39 cellular contexts compared by ENCODE assay signal in the genomic region with DNA sequence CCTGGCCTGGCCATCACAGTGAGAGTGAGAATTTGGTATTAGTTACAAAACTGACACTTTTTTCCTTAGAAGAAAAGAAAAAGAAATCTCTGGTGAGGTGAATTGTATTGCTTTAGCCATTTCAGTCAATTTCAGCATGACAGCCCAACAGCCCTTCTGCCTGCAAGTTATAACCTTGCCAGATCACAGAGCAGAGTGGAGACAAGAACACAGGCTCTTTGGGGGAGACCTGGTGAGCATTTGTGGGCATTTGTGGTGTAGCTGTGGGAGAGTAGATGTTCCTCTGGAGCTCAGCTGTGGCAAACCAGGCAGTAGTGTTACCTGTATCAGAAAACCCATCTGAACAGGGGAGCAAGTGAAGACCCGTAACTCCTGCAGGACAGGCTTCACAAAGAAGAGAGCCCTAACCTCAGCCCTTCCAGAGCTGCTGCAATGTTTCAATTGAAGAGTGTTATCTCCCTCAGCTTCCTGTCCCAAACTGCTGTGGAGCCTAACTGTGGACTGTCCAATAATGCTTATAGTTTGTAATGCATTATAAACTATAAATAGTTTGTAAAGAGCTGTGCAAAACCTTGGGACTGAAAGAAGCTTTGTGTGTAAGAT. TPM values are rescaled to one million over a fixed set of nuclear protein-coding genes. Genes with fewer than 3 reads are reported as not detected.
"Had no signal": no experiment of that assay in that cellular context is flagged by ENCODE, and none has a peak within 500 bp of the region (broad histone marks: within the 10 kb centered on the region; RNA-seq: fewer than 3 reads in every experiment).

No MANE protein-coding gene starts in this region.

- DNase-seq: activated CD4-positive, alpha-beta T cell treated with anti-CD3 and anti-CD28 coated beads for 1 hour; activated CD4-positive, alpha-beta T cell treated with anti-CD3 and anti-CD28 coated beads for 48 hours; activated CD4-positive, CD25-positive, alpha-beta regulatory T cell; activated CD8-positive, alpha-beta T cell treated with anti-CD3 and anti-CD28 coated beads for 36 hours; activated effector memory CD4-positive, alpha-beta T cell treated with anti-CD3 and anti-CD28 coated beads, Interleukin-2, amount 50 U/mL, for 16 hours; activated naive CD4-positive, alpha-beta T cell; activated naive CD4-positive, alpha-beta T cell treated with anti-CD3 and anti-CD28 coated beads, Interleukin-2, amount 50 U/mL, for 16 hours; activated naive CD8-positive, alpha-beta T cell treated with anti-CD3 and anti-CD28 coated beads for 36 hours; activated T-cell treated with anti-CD3 and anti-CD28 coated beads, Interleukin-2, amount 50 U/mL, for 1 hour; activated T-cell treated with anti-CD3 and anti-CD28 coated beads, Interleukin-2, amount 50 U/mL, for 72 hours; amniotic stem cell; aorta; brain microvascular endothelial cell; central memory CD4-positive, alpha-beta T cell; KG1; NCI-H1092 treated with DMSO at 0.1 percent for 48 hours; NCI-H1417; NCI-H146; NCI-H187; NCI-H2029 treated with DMSO at 0.1 percent for 48 hours; NCI-H2107; NCI-H2171; NCI-H446; NCI-H510A treated with DMSO at 0.1 percent for 48 hours; NCI-H526 treated with DMSO at 0.1 percent for 48 hours; NCI-H82; PC-3; Peyer's patch; RPMI8226; SHP77 treated with DMSO at 0.1 percent for 48 hours; SW 1271; T-helper 1 cell; T-helper 2 cell; T-helper 9 cell; WERI-Rb-1 had no signal

- ATAC-seq: activated CD8-positive, alpha-beta T cell treated with anti-CD3 and anti-CD28 coated beads for 36 hours; activated T-cell treated with anti-CD3 and anti-CD28 coated beads, Interleukin-2, amount 50 U/mL, for 72 hours; activated T-helper 17 cell treated with anti-CD3 and anti-CD28 coated beads, Interleukin-2, amount 50 U/mL, for 72 hours; PC-3; SK-N-SH treated with all-trans-retinoic acid at 6 μM for 48 hours had no signal

RNA-seq across cellular contexts. Expression of a gene that starts 22.8 kb away (rescaled TPM):
- total RNA-seq: activated CD8-positive, alpha-beta memory T cell treated with anti-CD3 and anti-CD28 coated beads for 36 hours; activated CD8-positive, alpha-beta T cell treated with anti-CD3 and anti-CD28 coated beads for 36 hours; activated T-helper 17 cell treated with anti-CD3 and anti-CD28 coated beads, Interleukin-2, amount 50 U/mL, for 72 hours; cerebellum; Peyer's patch had no signal

RNA-seq across cellular contexts. Expression of a gene that starts 40.2 kb away (rescaled TPM):
- total RNA-seq: activated CD8-positive, alpha-beta memory T cell treated with anti-CD3 and anti-CD28 coated beads for 36 hours; activated CD8-positive, alpha-beta T cell treated with anti-CD3 and anti-CD28 coated beads for 36 hours; activated naive CD8-positive, alpha-beta T cell treated with anti-CD3 and anti-CD28 coated beads for 36 hours; activated T-helper 17 cell treated with anti-CD3 and anti-CD28 coated beads, Interleukin-2, amount 50 U/mL, for 72 hours; aorta; cerebellum; Peyer's patch had no signal
